9 cellular contexts compared by ENCODE assay signal in genomic region chr1:206739411-206740076, GRCh38. TPM values are rescaled to one million over a fixed set of nuclear protein-coding genes. Genes with fewer than 3 reads are reported as not detected.
DNase-seq lines count a peak whose midpoint lies in the region; ATAC-seq, FAIRE-seq and TF ChIP-seq lines count a peak whose summit lies in the region.
"Had no signal": no experiment of that assay in that cellular context is flagged by ENCODE, and none has a peak within 500 bp of the region (broad histone marks: within the 10 kb centered on the region; RNA-seq: fewer than 3 reads in every experiment).

No MANE protein-coding gene starts in this region.

- no peak overlapping the region for H3K4me3 ChIP-seq in kidney (ENCODE audit: low read length in 2 of 2)

- peak overlapping the region; percentile 41 to 86 for H3K27ac Mint-ChIP-seq in activated naive CD4-positive, alpha-beta T cell treated with anti-CD3 and anti-CD28 coated beads, Interleukin-2, amount 50 U/mL, for 72 hours
- no peak overlapping the region for H3K27ac Mint-ChIP-seq in osteocyte (ENCODE audit: unreplicated experiment)

- peaks cover 5 to 6% of the 10 kb centered on the region in 2 donors for H3K36me3 Mint-ChIP-seq in activated naive CD4-positive, alpha-beta T cell treated with anti-CD3 and anti-CD28 coated beads, Interleukin-2, amount 50 U/mL, for 72 hours
- H3K36me3 Mint-ChIP-seq in osteocyte (ENCODE audit: unreplicated experiment): peaks cover 5% of the 10 kb centered on the region

- H3K27ac ChIP-seq in kidney (ENCODE audit: low read depth in 2 of 2, low read length in 2 of 2): no peak overlapping the region

- intact Hi-C loops in kidney (cut with DNase I): loop anchor here (5.0 kb wide), 1 partner anchor 173 kb away; no protein-coding TSS in a partner anchor

- H3K4me1 Mint-ChIP-seq in osteocyte (ENCODE audit: unreplicated experiment): peaks cover 16% of the 10 kb centered on the region

- H3K4me1 ChIP-seq in kidney (ENCODE audit: control insufficient read depth in 1 of 2, insufficient read depth in 1 of 2, low read depth in 1 of 2, low read length in 2 of 2): peaks cover 0 to 24% of the 10 kb centered on the region in 2 donors

- no peak overlapping the region for H3K4me3 Mint-ChIP-seq in osteocyte (ENCODE audit: unreplicated experiment)

- H3K36me3 ChIP-seq in kidney (ENCODE audit: control insufficient read depth in 1 of 2, insufficient read depth in 2 of 2, low read length in 2 of 2): peaks cover 2 to 10% of the 10 kb centered on the region in 2 donors

- H3K9me3 Mint-ChIP-seq in activated naive CD4-positive, alpha-beta T cell treated with anti-CD3 and anti-CD28 coated beads, Interleukin-2, amount 50 U/mL, for 72 hours: no peaks in the 10 kb centered on the region
- H3K9me3 Mint-ChIP-seq in osteocyte (ENCODE audit: unreplicated experiment): no peaks in the 10 kb centered on the region

- FAIRE-seq in kidney (lab: Jason Lieb, UNC): no peak
- FAIRE-seq: TTC549 had no signal

- no peaks in the 10 kb centered on the region for H3K27me3 Mint-ChIP-seq in osteocyte (ENCODE audit: unreplicated experiment)

- TF ChIP-seq CTCF in kidney (IDR thresholded peaks at IDR 0.05; ENCODE audit: borderline replicate concordance, extremely low read depth, insufficient read depth) (no peak), osteocyte (IDR thresholded peaks at IDR 0.05) (no peak)

- DNase-seq in activated naive CD4-positive, alpha-beta T cell treated with anti-CD3 and anti-CD28 coated beads, Interleukin-2, amount 50 U/mL, for 72 hours (ENCODE audit: low spot score in 2 of 2): peak; percentile 40 to 66
- DNase-seq in kidney (no peak), cerebellar cortex (ENCODE audit: low spot score) (no peak), osteocyte (ENCODE audit: extremely low spot score, unreplicated experiment) (no peak), HuH-7.5 (ENCODE audit: low spot score) (no peak)

- no peak overlapping the region for H3K9ac ChIP-seq in kidney (ENCODE audit: low read length in 2 of 2)

- H3K9me3 ChIP-seq in kidney (ENCODE audit: control insufficient read depth in 1 of 2, low read length in 2 of 2): no peaks in the 10 kb centered on the region

- ATAC-seq in GM18511 (IDR thresholded peaks at IDR 0.05; ENCODE audit: unreplicated experiment): peak; percentile 88
- ATAC-seq in GM21526 (IDR thresholded peaks at IDR 0.05; ENCODE audit: low FRiP score, unreplicated experiment): peak; percentile 78
- peak; percentile 81 for ATAC-seq in HG03575 (IDR thresholded peaks at IDR 0.05; ENCODE audit: extremely low read depth, insufficient number of reproducible peaks, low FRiP score, unreplicated experiment)
- peak; percentile 71 to 88 for ATAC-seq in activated naive CD4-positive, alpha-beta T cell treated with anti-CD3 and anti-CD28 coated beads, Interleukin-2, amount 50 U/mL, for 72 hours

RNA-seq across cellular contexts. Expression of gene IL19, which starts 31.0 kb away (rescaled TPM):
- not detected for total RNA-seq in activated naive CD4-positive, alpha-beta T cell treated with anti-CD3 and anti-CD28 coated beads, Interleukin-2, amount 50 U/mL, for 72 hours
- total RNA-seq in kidney: 3.6 TPM
- 0.41 TPM for polyA plus RNA-seq in kidney (ENCODE audit: insufficient read depth, low read depth, low replicate concordance)
- total RNA-seq in osteocyte: not detected in 2 replicates

RNA-seq across cellular contexts. Expression of gene IL10, which starts 32.8 kb away (rescaled TPM):
- under 1 TPM in 1 of 2 donors, not detected in 1; 0.29 TPM for total RNA-seq in activated naive CD4-positive, alpha-beta T cell treated with anti-CD3 and anti-CD28 coated beads, Interleukin-2, amount 50 U/mL, for 72 hours
- 2.5 TPM for total RNA-seq in kidney
- 0.49 TPM for polyA plus RNA-seq in kidney (ENCODE audit: insufficient read depth, low read depth, low replicate concordance)
- not detected in 2 replicates for total RNA-seq in osteocyte

RNA-seq across cellular contexts. Expression of gene MAPKAPK2, which starts 54.8 kb away (rescaled TPM):
- total RNA-seq in activated naive CD4-positive, alpha-beta T cell treated with anti-CD3 and anti-CD28 coated beads, Interleukin-2, amount 50 U/mL, for 72 hours: 100 to 1,000 TPM in 1 of 2 donors, 10 to 100 TPM in 1; 69.4 to 116 TPM
- total RNA-seq in kidney: 113 TPM
- polyA plus RNA-seq in kidney (ENCODE audit: insufficient read depth, low read depth, low replicate concordance): 84.5 TPM
- total RNA-seq in osteocyte: 62.4 and 67.5 TPM in 2 replicates

Comparison
In these comparisons a context has a peak if more than half of its experiments do, and no peak if none do; other contexts are left out.
1. DNase-seq: peak in activated naive CD4-positive, alpha-beta T cell treated with anti-CD3 and anti-CD28 coated beads, Interleukin-2, amount 50 U/mL, for 72 hours (2 of 2); none in kidney (single experiment), cerebellar cortex (single experiment), osteocyte (single experiment) and HuH-7.5 (single experiment).
2. Peak in every context shown above with its lines, with median percentiles within 50 percentile points of each other: ATAC-seq.